1 cellular context compared by ENCODE assay signal in the genomic region with DNA sequence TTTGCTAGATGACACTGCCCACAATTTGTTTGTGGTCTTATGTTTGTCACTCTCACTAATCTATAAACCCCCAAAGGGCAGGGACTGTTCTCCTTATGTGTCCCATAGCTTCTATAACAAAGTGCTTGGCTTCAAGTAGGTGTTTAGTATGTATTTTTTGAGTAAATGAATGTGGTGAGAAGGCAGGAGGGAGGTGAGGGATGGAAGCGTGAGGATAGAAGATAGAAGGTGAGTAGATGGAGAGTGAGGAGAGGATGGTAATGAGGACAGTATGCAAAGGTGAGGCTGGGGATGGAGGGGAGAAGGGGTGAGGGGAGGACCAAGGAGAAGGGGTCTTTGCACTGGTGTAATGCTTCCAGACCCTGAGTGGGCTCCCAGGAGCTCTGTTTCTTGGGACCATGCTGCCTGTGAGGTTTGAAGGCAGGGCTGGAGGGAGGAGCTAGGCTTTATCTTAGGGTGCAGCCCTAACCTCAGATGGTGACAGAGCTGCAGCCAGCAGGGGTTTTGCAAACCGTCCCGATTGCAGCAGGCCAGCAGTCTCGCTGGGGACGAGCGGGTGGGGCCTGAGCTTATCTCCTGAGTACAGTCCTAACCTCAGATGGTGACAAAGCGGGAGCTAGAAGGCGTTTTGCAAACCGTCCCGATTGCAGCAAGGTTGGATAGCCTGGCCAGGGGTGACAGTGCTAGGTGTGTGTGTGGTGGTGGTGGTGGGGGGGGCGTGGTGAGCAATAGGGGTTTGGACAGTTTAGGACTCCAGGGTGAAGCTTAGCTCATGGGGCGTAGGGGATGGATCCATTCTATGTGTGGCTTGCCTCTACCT.
TF ChIP-seq lines count a peak whose summit lies in the region.

No MANE protein-coding gene starts in this region.

TF ChIP-seq in K562, 482 proteins besides CTCF, POLR2A, EP300 and RAD21 (continued from another document and continues in another):
- TF ChIP-seq, protein P1, sequence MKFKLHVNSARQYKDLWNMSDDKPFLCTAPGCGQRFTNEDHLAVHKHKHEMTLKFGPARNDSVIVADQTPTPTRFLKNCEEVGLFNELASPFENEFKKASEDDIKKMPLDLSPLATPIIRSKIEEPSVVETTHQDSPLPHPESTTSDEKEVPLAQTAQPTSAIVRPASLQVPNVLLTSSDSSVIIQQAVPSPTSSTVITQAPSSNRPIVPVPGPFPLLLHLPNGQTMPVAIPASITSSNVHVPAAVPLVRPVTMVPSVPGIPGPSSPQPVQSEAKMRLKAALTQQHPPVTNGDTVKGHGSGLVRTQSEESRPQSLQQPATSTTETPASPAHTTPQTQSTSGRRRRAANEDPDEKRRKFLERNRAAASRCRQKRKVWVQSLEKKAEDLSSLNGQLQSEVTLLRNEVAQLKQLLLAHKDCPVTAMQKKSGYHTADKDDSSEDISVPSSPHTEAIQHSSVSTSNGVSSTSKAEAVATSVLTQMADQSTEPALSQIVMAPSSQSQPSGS (CRISPR knock-in tag; IDR thresholded peaks at IDR 0.05), result no peak
- TF ChIP-seq ZNF695 (CRISPR knock-in tag; IDR thresholded peaks at IDR 0.05), result no peak
- no peak for TF ChIP-seq TCF7L2 (IDR thresholded peaks at IDR 0.05; ENCODE audit: low read depth, low read length)
- TF ChIP-seq NBN (IDR thresholded peaks at IDR 0.05; ENCODE audit: low read depth), result peak; percentile 99
- no peak for TF ChIP-seq STAT5B (CRISPR knock-in tag; IDR thresholded peaks at IDR 0.05)
- TF ChIP-seq ZC3H8 (IDR thresholded peaks at IDR 0.05), result no peak
- no peak for TF ChIP-seq IFI16 (CRISPR knock-in tag; IDR thresholded peaks at IDR 0.05)
- TF ChIP-seq SMAD3 (CRISPR knock-in tag; conservative IDR thresholded peaks at IDR 0.05), result peak; percentile 68; the same call in 1 of the 2 replicates
- TF ChIP-seq ZNF165 (CRISPR knock-in tag; IDR thresholded peaks at IDR 0.05; ENCODE audit: borderline replicate concordance), result no peak
- no peak for TF ChIP-seq PHB (CRISPR knock-in tag; IDR thresholded peaks at IDR 0.05)
- TF ChIP-seq ZNF830 (CRISPR knock-in tag; IDR thresholded peaks at IDR 0.05), result no peak
- no peak for TF ChIP-seq ZNF785 (CRISPR knock-in tag; IDR thresholded peaks at IDR 0.05)
- TF ChIP-seq, protein P2, sequence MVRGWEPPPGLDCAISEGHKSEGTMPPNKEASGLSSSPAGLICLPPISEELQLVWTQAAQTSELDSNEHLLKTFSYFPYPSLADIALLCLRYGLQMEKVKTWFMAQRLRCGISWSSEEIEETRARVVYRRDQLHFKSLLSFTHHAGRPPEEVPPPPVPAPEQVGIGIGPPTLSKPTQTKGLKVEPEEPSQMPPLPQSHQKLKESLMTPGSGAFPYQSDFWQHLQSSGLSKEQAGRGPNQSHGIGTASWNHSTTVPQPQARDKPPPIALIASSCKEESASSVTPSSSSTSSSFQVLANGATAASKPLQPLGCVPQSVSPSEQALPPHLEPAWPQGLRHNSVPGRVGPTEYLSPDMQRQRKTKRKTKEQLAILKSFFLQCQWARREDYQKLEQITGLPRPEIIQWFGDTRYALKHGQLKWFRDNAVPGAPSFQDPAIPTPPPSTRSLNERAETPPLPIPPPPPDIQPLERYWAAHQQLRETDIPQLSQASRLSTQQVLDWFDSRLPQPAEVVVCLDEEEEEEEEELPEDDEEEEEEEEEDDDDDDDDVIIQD (CRISPR knock-in tag; IDR thresholded peaks at IDR 0.05), result no peak
- TF ChIP-seq KLF1 (tag; IDR thresholded peaks at IDR 0.05), result peak; percentile 67; the same call in 1 of the 2 replicates
- TF ChIP-seq ETS2 (tag; IDR thresholded peaks at IDR 0.05; ENCODE audit: borderline replicate concordance, poor library complexity, severe bottlenecking), result no peak
- peak; percentile 1 for TF ChIP-seq FOS (IDR thresholded peaks at IDR 0.05; ENCODE audit: extremely low read depth, insufficient read length)
- no peak for TF ChIP-seq ARHGAP35 (IDR thresholded peaks at IDR 0.05; ENCODE audit: partially characterized antibody)
- no peak for TF ChIP-seq ZNF699 (CRISPR knock-in tag; IDR thresholded peaks at IDR 0.05; ENCODE audit: insufficient replicate concordance)
- TF ChIP-seq, protein P3, sequence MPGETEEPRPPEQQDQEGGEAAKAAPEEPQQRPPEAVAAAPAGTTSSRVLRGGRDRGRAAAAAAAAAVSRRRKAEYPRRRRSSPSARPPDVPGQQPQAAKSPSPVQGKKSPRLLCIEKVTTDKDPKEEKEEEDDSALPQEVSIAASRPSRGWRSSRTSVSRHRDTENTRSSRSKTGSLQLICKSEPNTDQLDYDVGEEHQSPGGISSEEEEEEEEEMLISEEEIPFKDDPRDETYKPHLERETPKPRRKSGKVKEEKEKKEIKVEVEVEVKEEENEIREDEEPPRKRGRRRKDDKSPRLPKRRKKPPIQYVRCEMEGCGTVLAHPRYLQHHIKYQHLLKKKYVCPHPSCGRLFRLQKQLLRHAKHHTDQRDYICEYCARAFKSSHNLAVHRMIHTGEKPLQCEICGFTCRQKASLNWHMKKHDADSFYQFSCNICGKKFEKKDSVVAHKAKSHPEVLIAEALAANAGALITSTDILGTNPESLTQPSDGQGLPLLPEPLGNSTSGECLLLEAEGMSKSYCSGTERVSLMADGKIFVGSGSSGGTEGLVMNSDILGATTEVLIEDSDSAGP (CRISPR knock-in tag; IDR thresholded peaks at IDR 0.05), result no peak
- TF ChIP-seq, protein P4, sequence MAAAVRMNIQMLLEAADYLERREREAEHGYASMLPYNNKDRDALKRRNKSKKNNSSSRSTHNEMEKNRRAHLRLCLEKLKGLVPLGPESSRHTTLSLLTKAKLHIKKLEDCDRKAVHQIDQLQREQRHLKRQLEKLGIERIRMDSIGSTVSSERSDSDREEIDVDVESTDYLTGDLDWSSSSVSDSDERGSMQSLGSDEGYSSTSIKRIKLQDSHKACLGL (CRISPR knock-in tag; IDR thresholded peaks at IDR 0.05; ENCODE audit: borderline replicate concordance, poor library complexity, severe bottlenecking), result no peak
- TF ChIP-seq SMARCA4 (IDR thresholded peaks at IDR 0.05), result peak; percentile 96
- TF ChIP-seq FOXJ3 (CRISPR knock-in tag; IDR thresholded peaks at IDR 0.05), result no peak
- TF ChIP-seq, protein P5, sequence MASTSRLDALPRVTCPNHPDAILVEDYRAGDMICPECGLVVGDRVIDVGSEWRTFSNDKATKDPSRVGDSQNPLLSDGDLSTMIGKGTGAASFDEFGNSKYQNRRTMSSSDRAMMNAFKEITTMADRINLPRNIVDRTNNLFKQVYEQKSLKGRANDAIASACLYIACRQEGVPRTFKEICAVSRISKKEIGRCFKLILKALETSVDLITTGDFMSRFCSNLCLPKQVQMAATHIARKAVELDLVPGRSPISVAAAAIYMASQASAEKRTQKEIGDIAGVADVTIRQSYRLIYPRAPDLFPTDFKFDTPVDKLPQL (IDR thresholded peaks at IDR 0.05; ENCODE audit: extremely low read depth, insufficient read length), result no peak
- TF ChIP-seq ZNF668 (CRISPR knock-in tag; IDR thresholded peaks at IDR 0.05), result no peak
- TF ChIP-seq, protein P6, sequence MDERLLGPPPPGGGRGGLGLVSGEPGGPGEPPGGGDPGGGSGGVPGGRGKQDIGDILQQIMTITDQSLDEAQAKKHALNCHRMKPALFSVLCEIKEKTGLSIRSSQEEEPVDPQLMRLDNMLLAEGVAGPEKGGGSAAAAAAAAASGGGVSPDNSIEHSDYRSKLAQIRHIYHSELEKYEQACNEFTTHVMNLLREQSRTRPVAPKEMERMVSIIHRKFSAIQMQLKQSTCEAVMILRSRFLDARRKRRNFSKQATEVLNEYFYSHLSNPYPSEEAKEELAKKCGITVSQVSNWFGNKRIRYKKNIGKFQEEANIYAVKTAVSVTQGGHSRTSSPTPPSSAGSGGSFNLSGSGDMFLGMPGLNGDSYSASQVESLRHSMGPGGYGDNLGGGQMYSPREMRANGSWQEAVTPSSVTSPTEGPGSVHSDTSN (CRISPR knock-in tag; IDR thresholded peaks at IDR 0.05; ENCODE audit: low read depth), result no peak
- TF ChIP-seq, protein P6 (tag; conservative IDR thresholded peaks at IDR 0.05; ENCODE audit: low read depth), result peak; percentile 65
- TF ChIP-seq YBX1 (IDR thresholded peaks at IDR 0.05), result no peak
- TF ChIP-seq TFAM (CRISPR knock-in tag; conservative IDR thresholded peaks at IDR 0.05), result no peak
- no peak for TF ChIP-seq SLC30A9 (CRISPR knock-in tag; IDR thresholded peaks at IDR 0.05)
- TF ChIP-seq ETV6 (IDR thresholded peaks at IDR 0.05; ENCODE audit: borderline replicate concordance in 1 of 2, low read depth in 2 of 2, low read length in 1 of 2), result peak in 1 of 2 experiments; percentile 55; a peak in 1 of 4 replicates
- TF ChIP-seq ETV6 (CRISPR knock-in tag; IDR thresholded peaks at IDR 0.05; ENCODE audit: borderline replicate concordance), result no peak
- TF ChIP-seq, protein P7, sequence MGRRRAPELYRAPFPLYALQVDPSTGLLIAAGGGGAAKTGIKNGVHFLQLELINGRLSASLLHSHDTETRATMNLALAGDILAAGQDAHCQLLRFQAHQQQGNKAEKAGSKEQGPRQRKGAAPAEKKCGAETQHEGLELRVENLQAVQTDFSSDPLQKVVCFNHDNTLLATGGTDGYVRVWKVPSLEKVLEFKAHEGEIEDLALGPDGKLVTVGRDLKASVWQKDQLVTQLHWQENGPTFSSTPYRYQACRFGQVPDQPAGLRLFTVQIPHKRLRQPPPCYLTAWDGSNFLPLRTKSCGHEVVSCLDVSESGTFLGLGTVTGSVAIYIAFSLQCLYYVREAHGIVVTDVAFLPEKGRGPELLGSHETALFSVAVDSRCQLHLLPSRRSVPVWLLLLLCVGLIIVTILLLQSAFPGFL (CRISPR knock-in tag; IDR thresholded peaks at IDR 0.05), result no peak
- peak; percentile 68 to 81 for TF ChIP-seq TEAD1 (CRISPR knock-in tag; IDR thresholded peaks at IDR 0.05)
- TF ChIP-seq ZNF224 (CRISPR knock-in tag; IDR thresholded peaks at IDR 0.05), result no peak
- no peak for TF ChIP-seq MTF1 (CRISPR knock-in tag; IDR thresholded peaks at IDR 0.05; ENCODE audit: borderline replicate concordance)
- TF ChIP-seq, protein P8, sequence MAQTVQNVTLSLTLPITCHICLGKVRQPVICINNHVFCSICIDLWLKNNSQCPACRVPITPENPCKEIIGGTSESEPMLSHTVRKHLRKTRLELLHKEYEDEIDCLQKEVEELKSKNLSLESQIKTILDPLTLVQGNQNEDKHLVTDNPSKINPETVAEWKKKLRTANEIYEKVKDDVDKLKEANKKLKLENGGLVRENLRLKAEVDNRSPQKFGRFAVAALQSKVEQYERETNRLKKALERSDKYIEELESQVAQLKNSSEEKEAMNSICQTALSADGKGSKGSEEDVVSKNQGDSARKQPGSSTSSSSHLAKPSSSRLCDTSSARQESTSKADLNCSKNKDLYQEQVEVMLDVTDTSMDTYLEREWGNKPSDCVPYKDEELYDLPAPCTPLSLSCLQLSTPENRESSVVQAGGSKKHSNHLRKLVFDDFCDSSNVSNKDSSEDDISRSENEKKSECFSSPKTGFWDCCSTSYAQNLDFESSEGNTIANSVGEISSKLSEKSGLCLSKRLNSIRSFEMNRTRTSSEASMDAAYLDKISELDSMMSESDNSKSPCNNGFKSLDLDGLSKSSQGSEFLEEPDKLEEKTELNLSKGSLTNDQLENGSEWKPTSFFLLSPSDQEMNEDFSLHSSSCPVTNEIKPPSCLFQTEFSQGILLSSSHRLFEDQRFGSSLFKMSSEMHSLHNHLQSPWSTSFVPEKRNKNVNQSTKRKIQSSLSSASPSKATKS (CRISPR knock-in tag; IDR thresholded peaks at IDR 0.05), result no peak
- TF ChIP-seq GTF2F1 (IDR thresholded peaks at IDR 0.05; ENCODE audit: low read depth, low read length), result no peak
- TF ChIP-seq GATAD2A (IDR thresholded peaks at IDR 0.05), result 0 out of 2 replicates have a peak, but pooled peaks have one; percentile 49
- 0 out of 2 replicates have a peak, but pooled peaks have one; percentile 45 for TF ChIP-seq ZNF311 (CRISPR knock-in tag; IDR thresholded peaks at IDR 0.05)
- no peak for TF ChIP-seq SRSF7 (optimal IDR thresholded peaks at IDR 0.05; ENCODE audit: low read depth, low read length)
- TF ChIP-seq ZNF584 (CRISPR knock-in tag; IDR thresholded peaks at IDR 0.05; ENCODE audit: low read depth), result peak; percentile 90
- 0 out of 2 replicates have a peak, but pooled peaks have one; percentile 24 for TF ChIP-seq ERF (CRISPR knock-in tag; IDR thresholded peaks at IDR 0.05)
- no peak for TF ChIP-seq GATAD2B (IDR thresholded peaks at IDR 0.05; ENCODE audit: borderline replicate concordance)
- peak; percentile 70 for TF ChIP-seq PYGO2 (tag; IDR thresholded peaks at IDR 0.05)
- TF ChIP-seq HEY1 (CRISPR knock-in tag; IDR thresholded peaks at IDR 0.05; ENCODE audit: borderline replicate concordance), result no peak
- TF ChIP-seq E2F1 (CRISPR knock-in tag; IDR thresholded peaks at IDR 0.05), result no peak
- no peak for TF ChIP-seq ZNF282 (CRISPR knock-in tag; IDR thresholded peaks at IDR 0.05)
- no peak for TF ChIP-seq ZFPM2 (CRISPR knock-in tag; IDR thresholded peaks at IDR 0.05)
- no peak for TF ChIP-seq PURB (CRISPR knock-in tag; IDR thresholded peaks at IDR 0.05; ENCODE audit: low read depth)
